In genomic region chrX:132648870-132649269, GRCh38 we compare ENCODE assay signal across 17 cellular contexts.
DNase-seq lines count a peak whose midpoint lies in the region; ATAC-seq and TF ChIP-seq lines count a peak whose summit lies in the region.
"Had no signal": no experiment of that assay in that cellular context is flagged by ENCODE, and none has a peak within 500 bp of the region (broad histone marks: within the 10 kb centered on the region; RNA-seq: fewer than 3 reads in every experiment).

No MANE protein-coding gene starts in this region.

- no peaks in the 10 kb centered on the region for H3K9me3 ChIP-seq in GM23248 (ENCODE audit: low read depth)
- H3K9me3 ChIP-seq in colonic mucosa, result no peaks in the 10 kb centered on the region
- H3K9me3 ChIP-seq: Caco-2 had no signal

- no peak for TF ChIP-seq CTCF in AG04449 (IDR thresholded peaks at IDR 0.05; ENCODE audit: insufficient read depth, low read length, missing control alignments)
- TF ChIP-seq CTCF in fibroblast of pulmonary artery (IDR thresholded peaks at IDR 0.05; ENCODE audit: low read length, missing control alignments), result no peak
- no peak for TF ChIP-seq CTCF in colonic mucosa (IDR thresholded peaks at IDR 0.05)

- H3K4me2 ChIP-seq in GM23248 (ENCODE audit: unreplicated experiment), result peak overlapping the region; percentile 53

- H4K20me1 ChIP-seq in GM23248 (ENCODE audit: insufficient read depth), result no peaks in the 10 kb centered on the region

- no peaks in the 10 kb centered on the region for H3K9me2 ChIP-seq in GM23248 (ENCODE audit: insufficient read depth)

- peaks cover 34% of the 10 kb centered on the region for H3K4me1 ChIP-seq in GM23248 (ENCODE audit: insufficient read depth)
- H3K4me1 ChIP-seq in colonic mucosa, result no peaks in the 10 kb centered on the region
- H3K4me1 ChIP-seq: Caco-2 had no signal

- H3K79me2 ChIP-seq in GM23248 (ENCODE audit: insufficient read depth), result no peaks in the 10 kb centered on the region

- ATAC-seq in GM18858 (IDR thresholded peaks at IDR 0.05; ENCODE audit: unreplicated experiment) (no peak), GM19467 (IDR thresholded peaks at IDR 0.05; ENCODE audit: unreplicated experiment) (no peak)

- H3K9ac ChIP-seq in GM23248 (no peak overlapping the region), colonic mucosa (ENCODE audit: low read depth in 2 of 2, low read length in 2 of 2) (no peak overlapping the region)

- H3F3A ChIP-seq in GM23248 (ENCODE audit: insufficient read depth), result peaks cover 33% of the 10 kb centered on the region

- H3K27me3 ChIP-seq in GM23248 (replicated peaks; ENCODE audit: insufficient read depth) (no peaks in the 10 kb centered on the region), colonic mucosa (no peaks in the 10 kb centered on the region)

- CTCF ChIA-PET in AG04449 (lab: Yijun Ruan, JAX), result interaction anchor here (0.8 to 1.3 kb wide), 3 partner anchors 9 to 18 kb away, joined by 3 to 4 read pairs (median 3); no protein-coding TSS in a partner anchor

- H3K27ac ChIP-seq in GM23248 (peak overlapping the region; percentile 32; the same call in 1 of the 2 replicates), colonic mucosa (no peak overlapping the region)
- H3K27ac ChIP-seq: 22Rv1, C4-2B, RWPE1 had no signal

- POLR2A ChIA-PET in AG04449 (lab: Yijun Ruan, JAX), result no interaction called here

- DNase-seq in AG04449 (ENCODE audit: low read depth, low spot score), result peak; percentile 41
- peak; percentile 67 for DNase-seq in GM23248
- DNase-seq in amniotic epithelial cell (ENCODE audit: low read depth), result peak; percentile 57
- DNase-seq in fibroblast of pulmonary artery (ENCODE audit: low read depth), result peak; percentile 36
- DNase-seq in GM19240 (ENCODE audit: insufficient read length, low spot score), result no peak
- no peak for DNase-seq in colonic mucosa
- DNase-seq: Caco-2, NCI-H1417, NCI-H187 treated with DMSO at 0.1 percent for 48 hours, NCI-H2171, NCI-H446 treated with DMSO at 0.1 percent for 48 hours, NCI-H774 had no signal

- intact Hi-C loops in colonic mucosa (cut with DNase I), result no loop called here

- no peak overlapping the region for H3K4me3 ChIP-seq in AG04449 (ENCODE audit: low read depth, low read length)
- no peak overlapping the region for H3K4me3 ChIP-seq in GM23248
- no peak overlapping the region for H3K4me3 ChIP-seq in fibroblast of pulmonary artery (replicated peaks; ENCODE audit: low read depth, low read length)
- H3K4me3 ChIP-seq in colonic mucosa, result no peak overlapping the region

- H2AFZ ChIP-seq in GM23248, result no peak overlapping the region

- H3K36me3 ChIP-seq in GM23248 (ENCODE audit: low read depth) (no peaks in the 10 kb centered on the region), colonic mucosa (no peaks in the 10 kb centered on the region)

- in situ Hi-C loops in GM23248 (cut with MboI), result no loop called here

- WGBS in GM23248 (ENCODE audit: low coverage in 1 of 2, low lambda C conversion rate in 2 of 2, missing lambda C conversion rate in 2 of 2), 2 experiments, result 0% methylated on average over 2 of the region's 2 CpGs

Comparison
In these comparisons a context has a peak if more than half of its experiments do, and no peak if none do; other contexts are left out.
1. DNase-seq: peak in AG04449 (single experiment), GM23248 (single experiment), amniotic epithelial cell (single experiment) and fibroblast of pulmonary artery (single experiment); none in GM19240 (single experiment) and colonic mucosa (single experiment).